35 cellular contexts compared by ENCODE assay signal in the genomic region with DNA sequence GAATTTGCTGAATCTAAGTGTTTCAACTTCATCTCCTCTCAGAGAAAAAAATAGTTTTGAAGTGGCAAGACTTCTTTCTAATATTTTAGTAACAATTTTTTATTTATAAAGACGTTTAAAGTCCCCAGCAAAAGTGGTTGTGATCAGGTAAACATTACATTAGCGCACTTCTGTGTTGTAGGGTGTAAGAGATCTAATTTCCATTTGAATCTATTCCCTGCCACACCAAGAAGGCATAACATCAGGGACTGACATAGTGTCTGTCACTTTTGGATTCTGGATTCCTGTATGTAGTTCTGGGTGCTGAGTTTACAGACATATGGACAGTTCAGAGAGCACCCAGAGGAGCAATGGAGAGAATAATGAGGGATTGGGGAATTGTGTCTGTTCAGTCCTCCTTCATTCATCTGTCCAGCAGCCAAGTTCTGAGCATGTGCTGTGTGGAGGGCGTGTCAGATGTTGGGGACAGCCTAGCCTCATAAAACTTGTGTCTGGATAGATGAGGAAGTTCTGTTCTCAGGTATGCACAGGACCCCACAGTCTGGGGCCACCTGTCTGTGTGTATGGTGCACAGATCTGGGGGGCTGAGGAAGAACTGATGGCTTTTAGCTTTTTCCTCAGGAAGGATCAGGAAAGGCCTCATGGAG.
"Had no signal": no experiment of that assay in that cellular context is flagged by ENCODE, and none has a peak within 500 bp of the region (broad histone marks: within the 10 kb centered on the region; RNA-seq: fewer than 3 reads in every experiment).

No MANE protein-coding gene starts in this region.

- ATAC-seq: activated naive CD4-positive, alpha-beta T cell treated with anti-CD3 and anti-CD28 coated beads, Interleukin-2, amount 50 U/mL, for 72 hours; activated T-cell treated with anti-CD3 and anti-CD28 coated beads, Interleukin-2, amount 50 U/mL, for 4 hours; K562 had no signal

- H3K36me3 Mint-ChIP-seq: activated naive CD4-positive, alpha-beta T cell treated with anti-CD3 and anti-CD28 coated beads, Interleukin-2, amount 50 U/mL, for 72 hours had no signal

- DNase-seq: activated B cell treated with CpG ODN at 0.5 μM for 24 hours; activated CD4-positive, alpha-beta memory T cell treated with anti-CD3 and anti-CD28 coated beads for 36 hours; activated CD4-positive, alpha-beta T cell treated with anti-CD3 and anti-CD28 coated beads for 4 hours; activated CD4-positive, alpha-beta T cell treated with anti-CD3 and anti-CD28 coated beads, Interleukin-2, amount 50 U/mL, for 1 hour; activated CD4-positive, CD25-positive, alpha-beta regulatory T cell treated with anti-CD3 and anti-CD28 coated beads, Interleukin-2, amount 50 U/mL, for 72 hours; activated CD8-positive, alpha-beta memory T cell treated with anti-CD3 and anti-CD28 coated beads, Interleukin-2, amount 50 U/mL, for 4 hours; activated gamma-delta T cell treated with Interleukin-2 at 50 U/mL for 16 hours; activated naive CD4-positive, alpha-beta T cell treated with anti-CD3 and anti-CD28 coated beads for 36 hours; activated T-cell treated with anti-CD3 and anti-CD28 coated beads for 4 hours; activated T-cell treated with anti-CD3 and anti-CD28 coated beads, Interleukin-2, amount 50 U/mL, for 4 hours; amygdala; IMR-90; NCI-H1092 treated with DMSO at 0.1 percent for 48 hours; NCI-H1417; NCI-H146; NCI-H187; NCI-H2029 treated with DMSO at 0.1 percent for 48 hours; NCI-H2107; NCI-H2171; NCI-H510A; NCI-H526; NCI-H748 treated with DMSO at 0.1 percent for 48 hours; NK-92 treated with Interleukin-12 subunit alpha and Interleukin-12 subunit beta, amount 100 ng/mL, for 24 hours; OCI-M1; Right ventricle myocardium superior; SW 1271; T-helper 1 cell; T-helper 2 cell; T-helper 9 cell had no signal

- H3K4me3 ChIP-seq: ascending aorta, breast epithelium, K562 had no signal

- H3K4me1 Mint-ChIP-seq: activated B cell treated with CpG ODN at 0.5 μM for 24 hours had no signal

- H3K27ac ChIP-seq: ascending aorta, breast epithelium, VCaP had no signal

- H3K4me1 ChIP-seq: ascending aorta, breast epithelium had no signal

- FAIRE-seq: K562 had no signal

- H3K9me3 Mint-ChIP-seq: activated B cell treated with CpG ODN at 0.5 μM for 24 hours; activated CD4-positive, alpha-beta memory T cell treated with anti-CD3 and anti-CD28 coated beads for 36 hours; activated naive CD4-positive, alpha-beta T cell treated with anti-CD3 and anti-CD28 coated beads for 36 hours; activated naive CD4-positive, alpha-beta T cell treated with anti-CD3 and anti-CD28 coated beads, Interleukin-2, amount 50 U/mL, for 72 hours; activated T-cell treated with anti-CD3 and anti-CD28 coated beads, Interleukin-2, amount 50 U/mL, for 4 hours; activated T-helper 1 cell treated with anti-CD3 and anti-CD28 coated beads, Interleukin-12 subunit alpha, Interleukin-12 subunit beta, Interleukin-2, Interleukin-4 antibody, amounts not matched to agents 30 ng/mL and 10 ng/mL and 1 ng/mL, durations not matched to agents 14 hours and 24 hours and 36 hours had no signal

- H3K36me3 ChIP-seq: breast epithelium had no signal

- H3K27me3 Mint-ChIP-seq: activated B cell treated with CpG ODN at 0.5 μM for 24 hours; activated CD4-positive, alpha-beta memory T cell treated with anti-CD3 and anti-CD28 coated beads for 36 hours had no signal

- H3K27ac Mint-ChIP-seq: activated B cell treated with CpG ODN at 0.5 μM for 24 hours; activated CD4-positive, alpha-beta memory T cell treated with anti-CD3 and anti-CD28 coated beads for 36 hours; activated naive CD4-positive, alpha-beta T cell treated with anti-CD3 and anti-CD28 coated beads for 36 hours; activated naive CD4-positive, alpha-beta T cell treated with anti-CD3 and anti-CD28 coated beads, Interleukin-2, amount 50 U/mL, for 72 hours; activated T-helper 1 cell treated with anti-CD3 and anti-CD28 coated beads, Interleukin-12 subunit alpha, Interleukin-12 subunit beta, Interleukin-2, Interleukin-4 antibody, amounts not matched to agents 30 ng/mL and 10 ng/mL and 1 ng/mL, durations not matched to agents 14 hours and 24 hours and 36 hours had no signal

- H3K27me3 ChIP-seq: ascending aorta, breast epithelium had no signal

- H3K9me3 ChIP-seq: ascending aorta, breast epithelium had no signal

- H3K4me3 Mint-ChIP-seq: activated B cell treated with CpG ODN at 0.5 μM for 24 hours; activated CD4-positive, alpha-beta memory T cell treated with anti-CD3 and anti-CD28 coated beads for 36 hours; activated naive CD4-positive, alpha-beta T cell treated with anti-CD3 and anti-CD28 coated beads for 36 hours; activated T-cell treated with anti-CD3 and anti-CD28 coated beads, Interleukin-2, amount 50 U/mL, for 4 hours; activated T-helper 1 cell treated with anti-CD3 and anti-CD28 coated beads, Interleukin-12 subunit alpha, Interleukin-12 subunit beta, Interleukin-2, Interleukin-4 antibody, amounts not matched to agents 30 ng/mL and 10 ng/mL and 1 ng/mL, durations not matched to agents 14 hours and 24 hours and 36 hours had no signal
